Comparison of ENCODE assay signal across 1 cellular context in genomic region chr7:142562688-142563087, GRCh38.
TF ChIP-seq lines count a peak whose summit lies in the region.

No MANE protein-coding gene starts in this region.

TF ChIP-seq in endothelial cell of umbilical vein, 7 proteins besides CTCF, POLR2A, EP300 and RAD21 (continued from another document):
- TF ChIP-seq FOS (IDR thresholded peaks at IDR 0.05; ENCODE audit: borderline replicate concordance, insufficient read depth, low read length) (no peak), MAX (IDR thresholded peaks at IDR 0.05; ENCODE audit: insufficient read depth, insufficient read length) (no peak), JUN (IDR thresholded peaks at IDR 0.05; ENCODE audit: borderline replicate concordance, insufficient read depth, insufficient read length, low read depth) (no peak), POLR2AphosphoS5 (IDR thresholded peaks at IDR 0.05; ENCODE audit: insufficient read depth, low read depth, low read length) (no peak), MYC (IDR thresholded peaks at IDR 0.05; ENCODE audit: low read depth, low read length) (no peak)
